14 cellular contexts compared by ENCODE assay signal in genomic region chr6:13099771-13100170, GRCh38.
DNase-seq lines count a peak whose midpoint lies in the region; ATAC-seq, FAIRE-seq and TF ChIP-seq lines count a peak whose summit lies in the region.
"Had no signal": no experiment of that assay in that cellular context is flagged by ENCODE, and none has a peak within 500 bp of the region (broad histone marks: within the 10 kb centered on the region; RNA-seq: fewer than 3 reads in every experiment).

No MANE protein-coding gene starts in this region.

- H3K4me3 Mint-ChIP-seq in neural crest cell, result no peak overlapping the region
- H3K4me3 Mint-ChIP-seq: activated CD4-positive, alpha-beta T cell treated with anti-CD3 and anti-CD28 coated beads, Interleukin-2, amount 10 ng/mL, durations not matched to agents 24 days and 14 days; T-helper 2 cell treated with Interferon-gamma antibody and Interleukin-4, amounts not matched to agents 5 μg/mL and 100 μg/mL, for 36 hours had no signal

- H3K27me3 Mint-ChIP-seq in neural crest cell (ENCODE audit: low read depth), result no peaks in the 10 kb centered on the region

- no peaks in the 10 kb centered on the region for H4K20me1 ChIP-seq in GM12878 (ENCODE audit: control insufficient read depth, insufficient read depth)

- no peak overlapping the region for H3K27ac Mint-ChIP-seq in neural crest cell (ENCODE audit: unreplicated experiment)
- H3K27ac Mint-ChIP-seq: activated CD4-positive, alpha-beta T cell treated with anti-CD3 and anti-CD28 coated beads, Interleukin-2, amount 10 ng/mL, durations not matched to agents 24 days and 14 days; T-helper 2 cell treated with Interferon-gamma antibody and Interleukin-4, amounts not matched to agents 5 μg/mL and 100 μg/mL, for 36 hours had no signal

- RAD21 ChIA-PET in GM12878 (lab: Charles Lee; ENCODE audit: unreplicated experiment), result no interaction called here

- no peaks in the 10 kb centered on the region for H3K4me1 Mint-ChIP-seq in neural crest cell
- H3K4me1 Mint-ChIP-seq: activated CD4-positive, alpha-beta T cell treated with anti-CD3 and anti-CD28 coated beads, Interleukin-2, amount 10 ng/mL, durations not matched to agents 24 days and 14 days had no signal

- SMC1A ChIA-PET in GM12878 (lab: Charles Lee; ENCODE audit: uncharacterized antibody, unreplicated experiment), result no interaction called here

- ATAC-seq in GM12878, result no peak
- ATAC-seq: A549 had no signal

- no peak for TF ChIP-seq RAD21 in GM12878 (IDR thresholded peaks at IDR 0.05; ENCODE audit: insufficient read depth, low read depth, low read length)

- no peak overlapping the region for H3K4me2 ChIP-seq in GM12878 (ENCODE audit: control insufficient read depth, insufficient read depth)
- H3K4me2 ChIP-seq: A549 had no signal

- H3K27me3 ChIP-seq in GM12878 (replicated peaks in 1 of 2; ENCODE audit: control insufficient read depth in 2 of 2, insufficient read depth in 2 of 2, low read length in 1 of 2), result no peaks in the 10 kb centered on the region; a peak in 1 of 4 replicates

- no peaks in the 10 kb centered on the region for H3K79me2 ChIP-seq in GM12878 (ENCODE audit: control insufficient read depth, insufficient read depth, low read length)
- H3K79me2 ChIP-seq: parathyroid adenoma had no signal

- TF ChIP-seq CTCF in GM12878 (IDR thresholded peaks at IDR 0.05 in 2 of 3, conservative IDR thresholded peaks at IDR 0.05 in 1 of 3; ENCODE audit: control insufficient read depth in 2 of 3, extremely low read depth in 1 of 3, insufficient read depth in 1 of 3, low read depth in 3 of 3, low read length in 3 of 3) (0 out of 6 replicates have a peak, but pooled peaks of 2 of the 3 experiments have one; percentile 8 to 21), neural crest cell (conservative IDR thresholded peaks at IDR 0.05) (peak; percentile 53)

- CTCF ChIA-PET in GM12878 (lab: Yijun Ruan, JAX), result no interaction called here

- no peak for TF ChIP-seq EP300 in GM12878 (IDR thresholded peaks at IDR 0.05; ENCODE audit: borderline replicate concordance in 1 of 2, control insufficient read depth in 1 of 2, low read depth in 2 of 2, low read length in 2 of 2)

- in situ Hi-C loops in GM12878 (cut with MboI), result no loop called here

- no peak overlapping the region for H3K27ac ChIP-seq in GM12878 (ENCODE audit: control insufficient read depth, insufficient read depth)
- H3K27ac ChIP-seq: A549, parathyroid adenoma had no signal

- H3K9ac ChIP-seq in GM12878 (ENCODE audit: control insufficient read depth, insufficient read depth, low read length), result no peak overlapping the region
- H3K9ac ChIP-seq: parathyroid adenoma had no signal

- H2AFZ ChIP-seq in GM12878 (ENCODE audit: control insufficient read depth, low read depth, low read length), result no peak overlapping the region
- H2AFZ ChIP-seq: parathyroid adenoma had no signal

- no peak for TF ChIP-seq POLR2A in GM12878 (IDR thresholded peaks at IDR 0.05; ENCODE audit: low read depth, low read length)

- intact Hi-C loops in GM12878 (cut with micrococcal nuclease; ENCODE audit: unreplicated experiment), result no loop called here

- POLR2A ChIA-PET in GM12878 (lab: Charles Lee), result no interaction called here

- no peaks in the 10 kb centered on the region for H3K9me3 ChIP-seq in GM12878 (replicated peaks; ENCODE audit: control insufficient read depth, insufficient read depth, low read length)
- H3K9me3 ChIP-seq: A549, MG63 had no signal

- no peaks in the 10 kb centered on the region for H3K9me3 Mint-ChIP-seq in neural crest cell
- H3K9me3 Mint-ChIP-seq: activated CD4-positive, alpha-beta T cell treated with anti-CD3 and anti-CD28 coated beads, Interleukin-2, amount 10 ng/mL, durations not matched to agents 24 days and 14 days; T-helper 2 cell treated with Interferon-gamma antibody and Interleukin-4, amounts not matched to agents 5 μg/mL and 100 μg/mL, for 36 hours had no signal

- BruUV-seq in GM12878 (replicated peaks; lab: Mats Ljungman, UMichigan), result no TSS peak

- no peaks in the 10 kb centered on the region for H3K4me1 ChIP-seq in GM12878 (ENCODE audit: control insufficient read depth, insufficient read depth, low read length)
- H3K4me1 ChIP-seq: A549, parathyroid adenoma had no signal

- H3K36me3 ChIP-seq in GM12878 (ENCODE audit: control insufficient read depth in 2 of 2, insufficient read depth in 2 of 2, low read length in 1 of 2), result no peaks in the 10 kb centered on the region
- H3K36me3 ChIP-seq: MG63 had no signal

- H3K4me3 ChIP-seq in GM12878, result no peak overlapping the region
- H3K4me3 ChIP-seq: A549, MG63 had no signal

- no peak for FAIRE-seq in GM12878 (lab: Jason Lieb, UNC)
- FAIRE-seq: A549, frontal cortex had no signal

- peak; percentile 2 for DNase-seq in NOMO-1 treated with DMSO at 0.1 percent for 48 hours (lab: John Stamatoyannopoulos, UW; ENCODE audit: unreplicated experiment)
- DNase-seq in NOMO-1 treated with dmso at 0.1 percent for 144 hours (lab: John Stamatoyannopoulos, UW; ENCODE audit: unreplicated experiment), result no peak
- peak; percentile 14 for DNase-seq in HT-29 (ENCODE audit: low spot score)
- DNase-seq in GM12878 (ENCODE audit: low read depth, low spot score), result no peak
- DNase-seq in neural crest cell (ENCODE audit: low read depth, low spot score), result no peak
- no peak for DNase-seq in AG08395 (ENCODE audit: low spot score)
- DNase-seq in medulla oblongata (ENCODE audit: extremely low spot score), result no peak
- no peak for DNase-seq in NCI-H1417 (lab: John Stamatoyannopoulos, UW)
- DNase-seq: MG63 had no signal

- H3K36me3 Mint-ChIP-seq in neural crest cell (ENCODE audit: low read depth), result no peaks in the 10 kb centered on the region

TF ChIP-seq in GM12878, 131 proteins besides CTCF, POLR2A, EP300 and RAD21:
- TF ChIP-seq KDM1A (IDR thresholded peaks at IDR 0.05; ENCODE audit: borderline replicate concordance) (no peak), SMAD1 (IDR thresholded peaks at IDR 0.05; ENCODE audit: low read depth, partially characterized antibody) (no peak), RBBP5 (conservative IDR thresholded peaks at IDR 0.05) (no peak), TCF7 (IDR thresholded peaks at IDR 0.05; ENCODE audit: borderline replicate concordance) (no peak), YY1 (IDR thresholded peaks at IDR 0.05; ENCODE audit: low read depth, low read length) (no peak)
- TF ChIP-seq, protein P1, sequence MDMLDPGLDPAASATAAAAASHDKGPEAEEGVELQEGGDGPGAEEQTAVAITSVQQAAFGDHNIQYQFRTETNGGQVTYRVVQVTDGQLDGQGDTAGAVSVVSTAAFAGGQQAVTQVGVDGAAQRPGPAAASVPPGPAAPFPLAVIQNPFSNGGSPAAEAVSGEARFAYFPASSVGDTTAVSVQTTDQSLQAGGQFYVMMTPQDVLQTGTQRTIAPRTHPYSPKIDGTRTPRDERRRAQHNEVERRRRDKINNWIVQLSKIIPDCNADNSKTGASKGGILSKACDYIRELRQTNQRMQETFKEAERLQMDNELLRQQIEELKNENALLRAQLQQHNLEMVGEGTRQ (IDR thresholded peaks at IDR 0.05; ENCODE audit: borderline replicate concordance, low read depth, low read length), result no peak

Comparison
In these comparisons a context has a peak if more than half of its experiments do, and no peak if none do; other contexts are left out.
1. DNase-seq: peak in NOMO-1 treated with DMSO at 0.1 percent for 48 hours (single experiment) and HT-29 (single experiment); none in NOMO-1 treated with dmso at 0.1 percent for 144 hours (single experiment), GM12878 (single experiment), neural crest cell (single experiment), AG08395 (single experiment), medulla oblongata (single experiment) and NCI-H1417 (0 of 3).